In genomic region chr15:87704276-87704675, GRCh38 we compare ENCODE assay signal across 28 cellular contexts.
"Had no signal": no experiment of that assay in that cellular context is flagged by ENCODE, and none has a peak within 500 bp of the region (broad histone marks: within the 10 kb centered on the region; RNA-seq: fewer than 3 reads in every experiment).

No MANE protein-coding gene starts in this region.

- H2AFZ ChIP-seq: hepatocyte, neural progenitor cell, parathyroid adenoma had no signal

- H3K27ac Mint-ChIP-seq: dendritic cell treated with granulocyte-macrophage colony-stimulating factor and Interleukin-4, amounts not matched to agents 40 ng/mL and 50 ng/mL, for 4 days; endodermal cell; memory B cell; naive thymus-derived CD4-positive, alpha-beta T cell; nephron; neural progenitor cell; progenitor cell of endocrine pancreas; stimulated activated naive B cell treated with anti-CD40 and anti-IgM and Interleukin-4, amounts not matched to agents 10 μg/mL and 1 μg/mL and 100 μg/mL, for 72 hours; stimulated activated naive CD8-positive, alpha-beta T cell treated with anti-CD3 and anti-CD28 coated beads, Interleukin-15, Interleukin-2, amounts not matched to agents 100 ng/mL and 50 ng/mL, for 24 hours had no signal

- H3K9me3 ChIP-seq: gastroesophageal sphincter, right lobe of liver, thoracic aorta, tibial nerve, upper lobe of left lung had no signal

- H3K4me3 ChIP-seq: gastroesophageal sphincter, heart left ventricle, hepatocyte, lung, neural progenitor cell, right lobe of liver, thoracic aorta, tibial nerve, upper lobe of left lung had no signal

- H3K27me3 Mint-ChIP-seq: stimulated activated naive B cell treated with anti-CD40 and anti-IgM and Interleukin-4, amounts not matched to agents 10 μg/mL and 1 μg/mL and 100 μg/mL, for 72 hours had no signal

- H3K27me3 ChIP-seq: foreskin keratinocyte, gastroesophageal sphincter, heart left ventricle, hepatocyte, neural progenitor cell, right lobe of liver, tibial nerve, upper lobe of left lung had no signal

- H3K36me3 Mint-ChIP-seq: memory B cell; naive thymus-derived CD4-positive, alpha-beta T cell; neural progenitor cell; stimulated activated naive B cell treated with anti-CD40 and anti-IgM and Interleukin-4, amounts not matched to agents 10 μg/mL and 1 μg/mL and 100 μg/mL, for 72 hours had no signal

- H3K4me2 ChIP-seq: hepatocyte, neural progenitor cell had no signal

- H3K9me3 Mint-ChIP-seq: dendritic cell treated with granulocyte-macrophage colony-stimulating factor and Interleukin-4, amounts not matched to agents 40 ng/mL and 50 ng/mL, for 4 days; endodermal cell; neural progenitor cell; stimulated activated naive B cell treated with anti-CD40 and anti-IgM and Interleukin-4, amounts not matched to agents 10 μg/mL and 1 μg/mL and 100 μg/mL, for 72 hours had no signal

- H3K36me3 ChIP-seq: gastroesophageal sphincter, heart left ventricle, neural progenitor cell, right lobe of liver, thoracic aorta, tibial nerve, upper lobe of left lung had no signal

- H3K27ac ChIP-seq: epithelial cell of prostate, foreskin keratinocyte, gastroesophageal sphincter, hepatocyte, neural progenitor cell, parathyroid adenoma, right lobe of liver, thoracic aorta, tibial nerve, upper lobe of left lung had no signal

- H3K79me2 ChIP-seq: hepatocyte, parathyroid adenoma had no signal

- H3K4me3 Mint-ChIP-seq: dendritic cell treated with granulocyte-macrophage colony-stimulating factor and Interleukin-4, amounts not matched to agents 40 ng/mL and 50 ng/mL, for 4 days; endodermal cell; memory B cell; naive thymus-derived CD4-positive, alpha-beta T cell; nephron; neural progenitor cell; stimulated activated naive B cell treated with anti-CD40 and anti-IgM and Interleukin-4, amounts not matched to agents 10 μg/mL and 1 μg/mL and 100 μg/mL, for 72 hours; stimulated activated naive CD8-positive, alpha-beta T cell treated with anti-CD3 and anti-CD28 coated beads, Interleukin-15, Interleukin-2, amounts not matched to agents 100 ng/mL and 50 ng/mL, for 24 hours had no signal

- H3K4me1 Mint-ChIP-seq: memory B cell; naive thymus-derived CD4-positive, alpha-beta T cell; nephron; stimulated activated naive B cell treated with anti-CD40 and anti-IgM and Interleukin-4, amounts not matched to agents 10 μg/mL and 1 μg/mL and 100 μg/mL, for 72 hours had no signal

- H3K4me1 ChIP-seq: foreskin keratinocyte, gastroesophageal sphincter, neural progenitor cell, parathyroid adenoma, right lobe of liver, tibial nerve, upper lobe of left lung had no signal

- ATAC-seq: esophagus mucosa; foreskin keratinocyte; gastroesophageal sphincter; left lobe of liver; naive thymus-derived CD4-positive, alpha-beta T cell; right lobe of liver; stimulated activated naive B cell treated with anti-CD40 and anti-IgM and Interleukin-4, amounts not matched to agents 10 μg/mL and 1 μg/mL and 100 μg/mL, for 72 hours had no signal

- DNase-seq: effector CD8-positive, alpha-beta T cell; endodermal cell; foreskin keratinocyte; heart left ventricle; kidney; midbrain; naive thymus-derived CD4-positive, alpha-beta T cell; right lobe of liver; small intestine; stimulated activated CD4-positive, alpha-beta T cell treated with anti-CD3 and anti-CD28 coated beads, Interleukin-15, amount 100 ng/mL, for 24 hours; stimulated activated CD4-positive, alpha-beta T cell treated with anti-CD3 and anti-CD28 coated beads, Interleukin-2, amount 100 ng/mL, for 48 hours; stimulated activated naive B cell treated with anti-CD40 and anti-IgM and Interleukin-4, amounts not matched to agents 10 μg/mL and 1 μg/mL and 100 μg/mL, for 72 hours; upper lobe of left lung had no signal

- H3K9ac ChIP-seq: neural progenitor cell, parathyroid adenoma had no signal
